Comparison of ENCODE assay signal across 2 cellular contexts in the genomic region with DNA sequence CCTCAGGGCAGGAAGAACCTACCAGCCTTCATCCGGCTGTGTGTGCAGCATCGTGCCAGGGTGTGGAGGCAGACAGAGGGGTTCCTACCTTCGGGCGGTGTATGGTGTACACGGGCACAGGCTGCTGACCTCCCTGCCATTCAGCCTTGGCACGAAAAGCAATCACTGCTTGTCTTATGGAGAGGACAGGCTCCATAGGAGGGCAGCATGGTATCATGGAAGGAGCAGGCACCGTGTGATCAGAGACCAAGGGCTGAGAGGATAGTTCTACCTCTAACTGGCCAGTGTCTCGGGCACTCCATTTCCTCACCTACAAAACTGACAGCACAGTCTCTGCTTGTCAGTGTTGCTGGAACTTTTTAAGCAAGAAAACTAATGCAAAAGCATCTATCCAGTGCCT.
TF ChIP-seq lines count a peak whose summit lies in the region.

No MANE protein-coding gene starts in this region.

TF ChIP-seq in H1, 55 proteins besides CTCF, POLR2A, EP300 and RAD21:
- TF ChIP-seq ZNF274 (IDR thresholded peaks at IDR 0.05; ENCODE audit: borderline replicate concordance, extremely low read depth, low read length), result no peak
- no peak for TF ChIP-seq CTBP2 (IDR thresholded peaks at IDR 0.05; ENCODE audit: borderline replicate concordance, insufficient read depth, insufficient read length, low read length)
- TF ChIP-seq ASH2L (IDR thresholded peaks at IDR 0.05; ENCODE audit: low read length), result no peak
- TF ChIP-seq SIN3A (conservative IDR thresholded peaks at IDR 0.05 in 1 of 2, IDR thresholded peaks at IDR 0.05 in 1 of 2; ENCODE audit: low read depth in 1 of 2, low read length in 2 of 2), result no peak
TF ChIP-seq in H1: peak in this region for 0.

TF ChIP-seq in HepG2, 621 proteins besides CTCF, POLR2A, EP300 and RAD21:
- TF ChIP-seq ZNF263 (CRISPR knock-in tag; IDR thresholded peaks at IDR 0.05) (no peak), SRF (IDR thresholded peaks at IDR 0.05; ENCODE audit: low read depth, low read length) (no peak), ZNF414 (CRISPR knock-in tag; IDR thresholded peaks at IDR 0.05) (no peak), AHDC1 (CRISPR knock-in tag; IDR thresholded peaks at IDR 0.05; ENCODE audit: borderline replicate concordance) (no peak), ZNF891 (CRISPR knock-in tag; IDR thresholded peaks at IDR 0.05) (no peak), ZBTB1 (CRISPR knock-in tag; IDR thresholded peaks at IDR 0.05; ENCODE audit: borderline replicate concordance) (no peak), PRPF4 (IDR thresholded peaks at IDR 0.05; ENCODE audit: low read depth, low read length, poor library complexity, severe bottlenecking) (no peak)
- TF ChIP-seq, protein P1, sequence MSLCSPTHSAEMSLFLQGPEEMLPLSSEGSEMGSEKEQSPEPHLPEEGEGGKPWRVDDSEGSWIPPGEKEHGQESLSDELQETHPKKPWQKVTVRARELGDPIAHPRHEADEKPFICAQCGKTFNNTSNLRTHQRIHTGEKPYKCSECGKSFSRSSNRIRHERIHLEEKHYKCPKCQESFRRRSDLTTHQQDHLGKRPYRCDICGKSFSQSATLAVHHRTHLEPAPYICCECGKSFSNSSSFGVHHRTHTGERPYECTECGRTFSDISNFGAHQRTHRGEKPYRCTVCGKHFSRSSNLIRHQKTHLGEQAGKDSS (CRISPR knock-in tag; IDR thresholded peaks at IDR 0.05; ENCODE audit: borderline replicate concordance, low read depth), result no peak
